ENCODE assay signal across 1 cellular context in genomic region chr19:49847731-49848696, GRCh38.
A peak's percentile ranks its signal among the peaks of the same experiment; 100 is the strongest.
TF ChIP-seq lines count a peak whose summit lies in the region.

No MANE protein-coding gene starts in this region.

TF ChIP-seq in endothelial cell of umbilical vein, 7 proteins besides CTCF, POLR2A, EP300 and RAD21:
- TF ChIP-seq MAX (IDR thresholded peaks at IDR 0.05; ENCODE audit: insufficient read depth, insufficient read length) = peak; percentile 34
- no peak for TF ChIP-seq EZH2 (IDR thresholded peaks at IDR 0.05; ENCODE audit: borderline replicate concordance, low read depth, low read length, severe bottlenecking)
- no peak for TF ChIP-seq GATA2 (IDR thresholded peaks at IDR 0.05; ENCODE audit: insufficient read depth, insufficient read length, low read depth, low read length)
- no peak for TF ChIP-seq JUN (IDR thresholded peaks at IDR 0.05; ENCODE audit: borderline replicate concordance, insufficient read depth, insufficient read length, low read depth)
- no peak for TF ChIP-seq POLR2AphosphoS5 (IDR thresholded peaks at IDR 0.05; ENCODE audit: insufficient read depth, low read depth, low read length)
- peak; percentile 41 for TF ChIP-seq FOS (IDR thresholded peaks at IDR 0.05; ENCODE audit: borderline replicate concordance, insufficient read depth, low read length)
- TF ChIP-seq MYC (IDR thresholded peaks at IDR 0.05; ENCODE audit: low read depth, low read length) = no peak
